29 cellular contexts compared by ENCODE assay signal in the genomic region with DNA sequence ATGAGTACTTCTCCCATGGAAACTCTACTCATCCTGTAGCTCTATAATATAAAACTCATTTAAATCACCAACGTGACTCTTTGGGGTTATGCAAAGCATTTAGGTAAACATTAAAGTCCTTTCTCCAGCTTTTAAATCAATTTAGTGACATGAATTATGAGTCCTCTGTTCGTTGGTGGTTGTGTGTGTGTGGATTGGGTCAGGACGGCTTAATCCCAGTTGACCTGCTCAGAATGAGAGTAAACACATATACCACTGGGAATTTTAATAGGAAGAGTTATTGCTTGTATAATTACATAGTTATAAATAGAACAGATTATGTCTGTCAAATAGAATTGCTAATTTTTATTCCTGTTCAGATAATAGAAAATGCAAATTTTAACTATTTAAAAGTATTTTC.
"Had no signal": no experiment of that assay in that cellular context is flagged by ENCODE, and none has a peak within 500 bp of the region (broad histone marks: within the 10 kb centered on the region; RNA-seq: fewer than 3 reads in every experiment).

No MANE protein-coding gene starts in this region.

- ATAC-seq: activated CD4-positive, CD25-positive, alpha-beta regulatory T cell treated with anti-CD3 and anti-CD28 coated beads, Interleukin-2, amount 50 U/mL, for 24 hours; gastrocnemius medialis; left colon; right lobe of liver had no signal

- H3K4me3 ChIP-seq: coronary artery, dorsolateral prefrontal cortex, gastrocnemius medialis, ovary, right lobe of liver, tibial nerve had no signal

- FAIRE-seq: astrocyte, kidney, TTC549 had no signal

- DNase-seq: activated CD4-positive, alpha-beta T cell treated with anti-CD3 and anti-CD28 coated beads for 48 hours; activated CD4-positive, alpha-beta T cell treated with anti-CD3 and anti-CD28 coated beads, Interleukin-2, amount 50 U/mL, for 48 hours; activated CD8-positive, alpha-beta memory T cell treated with anti-CD3 and anti-CD28 coated beads, Interleukin-2, amount 50 U/mL, for 48 hours; activated gamma-delta T cell; activated naive CD4-positive, alpha-beta T cell treated with anti-CD3 and anti-CD28 coated beads, Interleukin-2, amount 50 U/mL, for 16 hours; activated T-cell treated with anti-CD3 and anti-CD28 coated beads, Interleukin-2, amount 50 U/mL, for 24 hours; amniotic stem cell; brain microvascular endothelial cell; dorsolateral prefrontal cortex; effector memory CD4-positive, alpha-beta T cell; erythroblast; gastrocnemius medialis; glutamatergic neuron; hippocampal formation; kidney; left colon; naive B cell; nephron progenitor cell; ovary; right lobe of liver; stimulated activated CD4-positive, alpha-beta T cell treated with anti-CD3 and anti-CD28 coated beads, Interleukin-2, amount 100 ng/mL, for 48 hours; stimulated activated naive CD4-positive, alpha-beta T cell treated with Interleukin-2 at 50 U/mL for 16 hours; T-helper 9 cell; WERI-Rb-1 had no signal
